ENCODE assay signal across 20 cellular contexts in the genomic region with DNA sequence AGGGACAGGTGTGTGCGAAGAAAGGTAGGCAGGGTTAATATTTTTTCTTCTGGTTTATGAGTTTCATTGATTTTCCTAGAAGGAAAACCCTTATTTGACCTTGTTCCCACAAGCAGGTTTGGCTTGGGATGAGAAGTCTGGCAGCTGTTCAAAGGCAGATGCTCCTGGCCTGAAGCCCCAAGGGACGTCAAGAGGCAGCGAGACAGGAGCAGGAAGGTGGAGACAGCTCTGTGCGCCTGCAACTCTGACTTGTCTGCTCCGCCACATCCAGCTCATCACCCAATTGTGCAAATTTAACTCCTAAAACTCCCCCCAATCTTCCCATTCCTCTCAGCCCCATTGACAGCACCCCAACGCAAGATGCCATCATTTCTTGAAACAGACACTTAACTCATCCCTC.
DNase-seq lines count a peak whose midpoint lies in the region; ATAC-seq lines count a peak whose summit lies in the region.
"Had no signal": no experiment of that assay in that cellular context is flagged by ENCODE, and none has a peak within 500 bp of the region (broad histone marks: within the 10 kb centered on the region; RNA-seq: fewer than 3 reads in every experiment).

No MANE protein-coding gene starts in this region.

- peaks cover 5 to 20% (median 10%) of the 10 kb centered on the region in 5 donors for H3K27me3 Mint-ChIP-seq in naive thymus-derived CD8-positive, alpha-beta T cell
- peaks cover 7 to 16% (median 9%) of the 10 kb centered on the region in 3 donors for H3K27me3 Mint-ChIP-seq in immature natural killer cell (ENCODE audit: low read depth in 3 of 3)
- H3K27me3 Mint-ChIP-seq: activated CD8-positive, alpha-beta T cell treated with anti-CD3 and anti-CD28 coated beads for 36 hours; type B pancreatic cell had no signal

- POLR2A ChIA-PET in naive thymus-derived CD8-positive, alpha-beta T cell (lab: Charles Lee), result interaction anchor here (1.0 kb wide), 1 partner anchor 76 kb away, joined by 3 read pairs; no protein-coding TSS in a partner anchor

- no peaks in the 10 kb centered on the region for H3K9me3 Mint-ChIP-seq in naive thymus-derived CD8-positive, alpha-beta T cell
- H3K9me3 Mint-ChIP-seq in immature natural killer cell, result no peaks in the 10 kb centered on the region
- H3K9me3 Mint-ChIP-seq: activated CD8-positive, alpha-beta T cell treated with anti-CD3 and anti-CD28 coated beads for 36 hours; central memory CD8-positive, alpha-beta T cell; type B pancreatic cell had no signal

- no peak for ATAC-seq in naive thymus-derived CD8-positive, alpha-beta T cell
- ATAC-seq: K562, Panc1 had no signal

- peak overlapping the region in 8 of 10 donors; percentile 11 to 62 (median 52) for H3K4me3 Mint-ChIP-seq in naive thymus-derived CD8-positive, alpha-beta T cell
- peak overlapping the region in 1 of 5 donors; percentile 0 for H3K4me3 Mint-ChIP-seq in immature natural killer cell
- H3K4me3 Mint-ChIP-seq: activated CD8-positive, alpha-beta T cell treated with anti-CD3 and anti-CD28 coated beads for 36 hours; central memory CD8-positive, alpha-beta T cell; type B pancreatic cell had no signal

- peak overlapping the region in 8 of 10 donors; percentile 2 to 89 (median 48) for H3K27ac Mint-ChIP-seq in naive thymus-derived CD8-positive, alpha-beta T cell
- H3K27ac Mint-ChIP-seq in immature natural killer cell, result peak overlapping the region in 1 of 6 donors; percentile 16
- H3K27ac Mint-ChIP-seq: activated CD8-positive, alpha-beta T cell treated with anti-CD3 and anti-CD28 coated beads for 36 hours; type B pancreatic cell had no signal

- peaks cover 0 to 4% (median 3%) of the 10 kb centered on the region in 3 donors for H3K36me3 Mint-ChIP-seq in naive thymus-derived CD8-positive, alpha-beta T cell
- H3K36me3 Mint-ChIP-seq in immature natural killer cell, result no peaks in the 10 kb centered on the region
- H3K36me3 Mint-ChIP-seq: type B pancreatic cell had no signal

- peaks cover 14 to 26% (median 21%) of the 10 kb centered on the region in 4 donors for H3K4me1 Mint-ChIP-seq in naive thymus-derived CD8-positive, alpha-beta T cell
- peaks cover 17% of the 10 kb centered on the region in 2 donors for H3K4me1 Mint-ChIP-seq in immature natural killer cell

- DNase-seq in NCI-H2227 (lab: John Stamatoyannopoulos, UW; ENCODE audit: unreplicated experiment) (peak; percentile 17), NCI-H2227 treated with DMSO at 0.1 percent for 48 hours (lab: John Stamatoyannopoulos, UW) (no peak), NCI-H1105 treated with DMSO at 0.1 percent for 48 hours (lab: John Stamatoyannopoulos, UW) (peak; percentile 59), NCI-H510A (lab: John Stamatoyannopoulos, UW) (peak; percentile 31), GM03348 (ENCODE audit: low spot score) (no peak), NOMO-1 treated with dmso at 0.1 percent for 144 hours (lab: John Stamatoyannopoulos, UW; ENCODE audit: unreplicated experiment) (no peak), immature natural killer cell (no peak)
- no peak for DNase-seq in naive thymus-derived CD8-positive, alpha-beta T cell
- DNase-seq: activated CD4-positive, alpha-beta T cell treated with anti-CD3 and anti-CD28 coated beads for 1 hour; activated effector memory CD4-positive, alpha-beta T cell treated with Interleukin-2 at 50 U/mL for 16 hours; dermis blood vessel endothelial cell; GF-D8; GOT3; kidney; SHP77 treated with DMSO at 0.1 percent for 48 hours had no signal

Comparison
In these comparisons a context has a peak if more than half of its experiments do, and no peak if none do; other contexts are left out.
1. DNase-seq: peak in NCI-H2227 (single experiment), NCI-H1105 treated with DMSO at 0.1 percent for 48 hours (single experiment) and NCI-H510A (single experiment); none in NCI-H2227 treated with DMSO at 0.1 percent for 48 hours (single experiment), naive thymus-derived CD8-positive, alpha-beta T cell (0 of 10), GM03348 (single experiment), NOMO-1 treated with dmso at 0.1 percent for 144 hours (single experiment) and immature natural killer cell (0 of 3).